ENCODE assay signal across 23 cellular contexts in the genomic region with DNA sequence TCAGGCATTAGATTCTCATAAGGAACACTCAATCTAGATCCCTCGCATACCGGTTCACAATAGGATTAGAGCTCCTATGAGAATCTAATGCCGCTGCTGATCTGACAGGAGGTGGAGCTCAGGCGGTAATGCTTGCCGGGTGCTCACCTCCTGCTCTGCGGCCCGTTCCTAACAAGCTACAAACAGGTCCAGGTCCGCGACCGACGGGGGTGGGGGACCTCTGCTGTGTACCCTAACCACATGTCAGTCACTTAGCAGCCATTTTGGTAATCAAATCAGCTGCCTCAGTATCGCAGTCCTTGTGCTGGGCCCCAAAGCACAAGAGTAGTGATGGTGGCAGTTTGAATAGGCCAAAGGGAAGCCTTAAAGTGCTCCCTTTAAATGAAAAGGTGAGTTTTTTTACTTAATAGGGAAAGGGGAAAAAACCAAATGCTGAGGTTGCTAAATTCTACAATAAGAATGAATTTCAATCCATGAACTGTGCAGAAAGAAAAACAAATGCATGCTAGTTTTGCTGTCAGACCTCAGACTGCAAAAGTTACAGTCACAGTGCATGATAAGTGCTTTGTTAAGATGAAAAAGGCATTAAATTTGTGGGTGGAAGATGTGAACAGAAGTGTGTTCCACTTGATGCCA.
DNase-seq lines count a peak whose midpoint lies in the region; ATAC-seq, FAIRE-seq and TF ChIP-seq lines count a peak whose summit lies in the region.
"Had no signal": no experiment of that assay in that cellular context is flagged by ENCODE, and none has a peak within 500 bp of the region (broad histone marks: within the 10 kb centered on the region; RNA-seq: fewer than 3 reads in every experiment).

No MANE protein-coding gene starts in this region.

- no peak for TF ChIP-seq POLR2A in K562 (conservative IDR thresholded peaks at IDR 0.05)

- no peaks in the 10 kb centered on the region for H3K9me3 ChIP-seq in H9 (ENCODE audit: control insufficient read depth, low read depth, low read length)
- no peaks in the 10 kb centered on the region for H3K9me3 ChIP-seq in K562 (replicated peaks; ENCODE audit: control insufficient read depth, insufficient read depth, low read depth, low read length)
- H3K9me3 ChIP-seq: SJSA1 had no signal

- H3K23me2 ChIP-seq in H9 (ENCODE audit: insufficient read length, low read depth, low read length, poor library complexity, severe bottlenecking): no peaks in the 10 kb centered on the region

- H2AK5ac ChIP-seq in H9 (ENCODE audit: insufficient read length, low read length): no peak overlapping the region
- H2AK5ac ChIP-seq in mesendoderm (ENCODE audit: low read length): no peak overlapping the region

- H3K18ac ChIP-seq in H9 (ENCODE audit: insufficient read length, low read depth, low read length): no peak overlapping the region
- no peak overlapping the region for H3K18ac ChIP-seq in mesendoderm (ENCODE audit: low read length)

- no peaks in the 10 kb centered on the region for H3K9me1 ChIP-seq in K562 (ENCODE audit: control insufficient read depth, insufficient read depth, low read length)

- no peak overlapping the region for H2BK15ac ChIP-seq in H9 (ENCODE audit: low read depth, low read length)
- no peak overlapping the region for H2BK15ac ChIP-seq in mesendoderm (replicated peaks; ENCODE audit: low read depth)

- H3K79me1 ChIP-seq in H9 (ENCODE audit: insufficient read depth, low read depth, low read length, poor library complexity, severe bottlenecking): no peaks in the 10 kb centered on the region
- no peaks in the 10 kb centered on the region for H3K79me1 ChIP-seq in mesendoderm (ENCODE audit: low read length)

- H3K27me3 ChIP-seq in H9 (ENCODE audit: insufficient read depth, low read length) (no peaks in the 10 kb centered on the region), K562 (ENCODE audit: control insufficient read depth in 2 of 2, insufficient read depth in 2 of 2, low read length in 2 of 2) (peaks cover 0 to 9% of the 10 kb centered on the region in 2 experiments; a peak in 2 of 5 replicates), mesendoderm (ENCODE audit: insufficient read depth, low read length, poor library complexity) (no peaks in the 10 kb centered on the region)
- H3K27me3 ChIP-seq: SJSA1 had no signal

- no peak overlapping the region for H3K9ac ChIP-seq in H9 (ENCODE audit: extremely low read depth, insufficient read length, low read length)
- H3K9ac ChIP-seq in K562 (ENCODE audit: insufficient read depth in 1 of 2, low read depth in 2 of 2, low read length in 2 of 2): no peak overlapping the region
- no peak overlapping the region for H3K9ac ChIP-seq in mesendoderm (ENCODE audit: low read length)

- FAIRE-seq in K562 (lab: Jason Lieb, UNC): no peak
- FAIRE-seq: GM12891, H54 had no signal

- no peak overlapping the region for H3K14ac ChIP-seq in H9 (ENCODE audit: insufficient read depth, low read length)

- H2BK20ac ChIP-seq in H9 (ENCODE audit: low read depth, low read length, poor library complexity, severe bottlenecking): no peak overlapping the region

- H3K4me2 ChIP-seq in H9 (ENCODE audit: insufficient read depth, insufficient read length, low read length) (no peak overlapping the region), K562 (ENCODE audit: insufficient read depth, low read length) (no peak overlapping the region), mesendoderm (ENCODE audit: low read length) (no peak overlapping the region)

- H4K91ac ChIP-seq in H9 (ENCODE audit: insufficient read length, low read depth, low read length): no peak overlapping the region

- H2AFZ ChIP-seq in H9 (ENCODE audit: low read length): no peak overlapping the region
- 0 out of 2 replicates have a peak overlapping the region, but pooled peaks have one; percentile 19 for H2AFZ ChIP-seq in K562 (ENCODE audit: low read depth, low read length)

- H2BK5ac ChIP-seq in H9 (ENCODE audit: insufficient read length, low read length): no peak overlapping the region
- no peak overlapping the region for H2BK5ac ChIP-seq in mesendoderm (ENCODE audit: low read length)

- no peak overlapping the region for H4K8ac ChIP-seq in H9 (replicated peaks; ENCODE audit: insufficient read length, low read depth, low read length)
- no peak overlapping the region for H4K8ac ChIP-seq in mesendoderm (ENCODE audit: low read depth, low read length)

- no peak overlapping the region for H2BK120ac ChIP-seq in H9 (ENCODE audit: low read depth, low read length, poor library complexity, severe bottlenecking)
- no peak overlapping the region for H2BK120ac ChIP-seq in mesendoderm (ENCODE audit: low read depth, low read length)

- DNase-seq in D341Med (ENCODE audit: low spot score): peak; percentile 35
- peak; percentile 31 for DNase-seq in H9
- no peak for DNase-seq in K562 (ENCODE audit: extremely low read depth in 1 of 4, low spot score in 3 of 4)
- DNase-seq in mesendoderm: peak; percentile 4
- no peak for DNase-seq in NCI-H2029 (lab: John Stamatoyannopoulos, UW)
- DNase-seq in SHP77 (lab: John Stamatoyannopoulos, UW): no peak
- DNase-seq in effector CD8-positive, alpha-beta T cell (lab: John Stamatoyannopoulos, UW): no peak
- DNase-seq: C1 segment of cervical spinal cord; CD4-positive, alpha-beta memory T cell; COR-L47; DMS 273 treated with DMSO at 0.1 percent for 48 hours; DMS79 treated with DMSO at 0.1 percent for 48 hours; GF-D8; MV-4-11; NCI-H1105 treated with DMSO at 0.1 percent for 48 hours; NCI-H2029 treated with DMSO at 0.1 percent for 48 hours; NCI-H2227 treated with DMSO at 0.1 percent for 48 hours; NCI-H510A; T-cell had no signal

- H3K56ac ChIP-seq in H9 (ENCODE audit: insufficient read length, low read depth, low read length): no peak overlapping the region
- H3K56ac ChIP-seq in mesendoderm (ENCODE audit: low read length): no peak overlapping the region

- H4K5ac ChIP-seq in H9 (ENCODE audit: insufficient read length, low read depth, low read length) (no peak overlapping the region), mesendoderm (ENCODE audit: low read length) (no peak overlapping the region)

- H4K20me1 ChIP-seq in H9 (ENCODE audit: control insufficient read depth, insufficient read depth, insufficient read length): no peaks in the 10 kb centered on the region
- H4K20me1 ChIP-seq in K562 (replicated peaks; ENCODE audit: control insufficient read depth, insufficient read depth, low read length): no peaks in the 10 kb centered on the region

- TF ChIP-seq CTCF in H9 (conservative IDR thresholded peaks at IDR 0.05) (no peak), K562 (IDR thresholded peaks at IDR 0.05 in 2 of 3, conservative IDR thresholded peaks at IDR 0.05 in 1 of 3; ENCODE audit: insufficient read depth in 2 of 3, low read depth in 1 of 3, low read length in 3 of 3) (no peak)

- intact Hi-C loops in K562 (cut with micrococcal nuclease): no loop called here

- no peaks in the 10 kb centered on the region; a peak in 1 of 4 replicates for H3K4me1 Mint-ChIP-seq in H9
- H3K4me1 Mint-ChIP-seq: CD4-positive, alpha-beta memory T cell; T-cell had no signal

- no peak overlapping the region for H3K4ac ChIP-seq in H9 (ENCODE audit: low read depth, low read length)
- no peak overlapping the region for H3K4ac ChIP-seq in mesendoderm (ENCODE audit: low read depth, low read length)

- no peak overlapping the region for H3K27ac Mint-ChIP-seq in H9
- H3K27ac Mint-ChIP-seq: CD4-positive, alpha-beta memory T cell; T-cell had no signal

- H3K27ac ChIP-seq in H9 (ENCODE audit: insufficient read length, low read depth, low read length) (no peak overlapping the region), K562 (ENCODE audit: extremely low read depth, low read depth, low read length) (no peak overlapping the region), mesendoderm (ENCODE audit: low read depth, low read length) (no peak overlapping the region)
- H3K27ac ChIP-seq: HL-60, SJSA1 had no signal

- H3K23ac ChIP-seq in H9 (ENCODE audit: insufficient read length, low read depth, low read length) (no peak overlapping the region), mesendoderm (ENCODE audit: low read length) (no peak overlapping the region)

- H3K36me3 Mint-ChIP-seq in H9 (ENCODE audit: insufficient read depth in 1 of 3, low read depth in 3 of 3): no peaks in the 10 kb centered on the region
- H3K36me3 Mint-ChIP-seq: CD4-positive, alpha-beta memory T cell; T-cell had no signal

- in situ Hi-C loops in K562 (cut with MboI): no loop called here

- H3K4me1 ChIP-seq in H9 (ENCODE audit: insufficient read depth, low read length) (no peaks in the 10 kb centered on the region), K562 (replicated peaks in 1 of 2; ENCODE audit: control insufficient read depth in 2 of 2, insufficient read depth in 2 of 2, low read length in 2 of 2) (no peaks in the 10 kb centered on the region), mesendoderm (ENCODE audit: control insufficient read depth, low read depth, low read length) (peaks cover 3% of the 10 kb centered on the region)
- H3K4me1 ChIP-seq: SJSA1 had no signal

- H3K4me3 Mint-ChIP-seq in H9: no peak overlapping the region
- H3K4me3 Mint-ChIP-seq: CD4-positive, alpha-beta memory T cell; T-cell had no signal

- CTCF ChIA-PET in K562 (lab: Yijun Ruan, JAX; ENCODE audit: low intra/inter-chr PET ratio): no interaction called here

- no peaks in the 10 kb centered on the region for H3K9me3 Mint-ChIP-seq in H9
- H3K9me3 Mint-ChIP-seq: CD4-positive, alpha-beta memory T cell; T-cell had no signal

- no peak overlapping the region for H2BK12ac ChIP-seq in H9 (ENCODE audit: insufficient read length, low read depth, low read length)

- 0 out of 2 replicates have a peak, but pooled peaks cover 1% of the 10 kb centered on the region for H3K27me3 Mint-ChIP-seq in H9 (ENCODE audit: low read depth)

- no CpG with 5 or more reads among the region's 12 CpGs for WGBS in H9 (ENCODE audit: extremely low coverage, insufficient read length, low lambda C conversion rate)
- 22% methylated on average over 12 of the region's 12 CpGs for WGBS in K562 (ENCODE audit: insufficient coverage, low coverage, missing lambda C conversion rate)
- no CpG with 5 or more reads among the region's 12 CpGs for WGBS in mesendoderm (ENCODE audit: extremely low coverage, insufficient coverage, low lambda C conversion rate)

- no TSS peak for BruUV-seq in K562 (replicated peaks; lab: Mats Ljungman, UMichigan)

- POLR2A ChIA-PET in K562 (lab: Yijun Ruan, JAX): no interaction called here

- no peak overlapping the region for H3T11ph ChIP-seq in H9 (ENCODE audit: low read length)

- no peak overlapping the region for H3K4me3 ChIP-seq in K562
- H3K4me3 ChIP-seq in mesendoderm (ENCODE audit: low read length): no peak overlapping the region
- H3K4me3 ChIP-seq: SJSA1 had no signal

- ATAC-seq in K562: no peak
- ATAC-seq: T-cell had no signal

- TF ChIP-seq RAD21 in K562 (CRISPR knock-in tag; conservative IDR thresholded peaks at IDR 0.05 in 1 of 2, IDR thresholded peaks at IDR 0.05 in 1 of 2): no peak

- no peak for TF ChIP-seq EP300 in K562 (IDR thresholded peaks at IDR 0.05; ENCODE audit: low read length)

- no peaks in the 10 kb centered on the region for H3K79me2 ChIP-seq in H9 (ENCODE audit: insufficient read depth, low read length)
- no peaks in the 10 kb centered on the region for H3K79me2 ChIP-seq in K562 (ENCODE audit: control insufficient read depth, insufficient read depth, low read length)
- H3K79me2 ChIP-seq in mesendoderm (ENCODE audit: control insufficient read depth, insufficient read depth, low read length): no peaks in the 10 kb centered on the region

- H3K36me3 ChIP-seq in K562 (ENCODE audit: control insufficient read depth, insufficient read depth, low read length): no peaks in the 10 kb centered on the region
- H3K36me3 ChIP-seq in mesendoderm (ENCODE audit: control insufficient read depth, insufficient read depth, low read length): no peaks in the 10 kb centered on the region
- H3K36me3 ChIP-seq: SJSA1 had no signal

Comparison
In these comparisons a context has a peak if more than half of its experiments do, and no peak if none do; other contexts are left out.
1. DNase-seq: peak in D341Med (single experiment), H9 (single experiment) and mesendoderm (single experiment); none in K562 (0 of 4), NCI-H2029 (single experiment), SHP77 (0 of 2) and effector CD8-positive, alpha-beta T cell (single experiment).